ENCODE assay signal across 20 cellular contexts in the genomic region with DNA sequence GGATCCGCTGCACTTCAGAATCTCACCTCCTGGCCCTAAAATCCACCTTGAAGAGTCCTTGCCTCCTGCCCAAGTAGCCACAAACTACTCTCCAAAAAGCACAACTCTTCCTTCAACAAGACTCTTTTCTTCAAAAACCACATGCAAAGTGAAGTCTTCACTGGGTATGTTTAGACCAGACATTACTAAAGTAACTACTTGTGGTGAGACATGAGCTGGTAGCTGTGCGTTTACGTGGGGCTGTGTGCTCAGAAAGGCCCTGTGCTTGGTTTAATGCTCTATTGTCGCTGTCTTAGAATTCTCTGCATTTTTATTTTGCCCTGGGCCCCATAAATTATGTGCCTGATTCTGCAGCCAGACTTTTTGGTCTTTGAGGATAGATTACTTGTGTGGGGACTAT.
"Had no signal": no experiment of that assay in that cellular context is flagged by ENCODE, and none has a peak within 500 bp of the region (broad histone marks: within the 10 kb centered on the region; RNA-seq: fewer than 3 reads in every experiment).

No MANE protein-coding gene starts in this region.

- H3K4me1 ChIP-seq: SJSA1 had no signal

- H3K27ac ChIP-seq: SJSA1, SK-N-MC had no signal

- DNase-seq: MG63, NCI-H1092, NCI-H1105 treated with DMSO at 0.1 percent for 48 hours, NCI-H1417 treated with DMSO at 0.1 percent for 48 hours, NCI-H146, NCI-H1694 treated with DMSO at 0.1 percent for 48 hours, NCI-H1930, NCI-H2081, NCI-H2107, NCI-H2227 treated with DMSO at 0.1 percent for 48 hours, NCI-H524, NCI-H526 treated with DMSO at 0.1 percent for 48 hours, NCI-H748 treated with DMSO at 0.1 percent for 48 hours, Right ventricle myocardium superior, RPMI8226, SIG-M5, SW 1271, T-cell had no signal

- H3K27me3 ChIP-seq: MG63, SJSA1 had no signal

- H3K36me3 ChIP-seq: MG63 had no signal

- H3K4me3 ChIP-seq: MG63, SJSA1, SK-N-MC had no signal

- ATAC-seq: T-cell had no signal

- H3K9me3 ChIP-seq: MG63, SJSA1 had no signal
